Comparison of ENCODE assay signal across 8 cellular contexts in the genomic region with DNA sequence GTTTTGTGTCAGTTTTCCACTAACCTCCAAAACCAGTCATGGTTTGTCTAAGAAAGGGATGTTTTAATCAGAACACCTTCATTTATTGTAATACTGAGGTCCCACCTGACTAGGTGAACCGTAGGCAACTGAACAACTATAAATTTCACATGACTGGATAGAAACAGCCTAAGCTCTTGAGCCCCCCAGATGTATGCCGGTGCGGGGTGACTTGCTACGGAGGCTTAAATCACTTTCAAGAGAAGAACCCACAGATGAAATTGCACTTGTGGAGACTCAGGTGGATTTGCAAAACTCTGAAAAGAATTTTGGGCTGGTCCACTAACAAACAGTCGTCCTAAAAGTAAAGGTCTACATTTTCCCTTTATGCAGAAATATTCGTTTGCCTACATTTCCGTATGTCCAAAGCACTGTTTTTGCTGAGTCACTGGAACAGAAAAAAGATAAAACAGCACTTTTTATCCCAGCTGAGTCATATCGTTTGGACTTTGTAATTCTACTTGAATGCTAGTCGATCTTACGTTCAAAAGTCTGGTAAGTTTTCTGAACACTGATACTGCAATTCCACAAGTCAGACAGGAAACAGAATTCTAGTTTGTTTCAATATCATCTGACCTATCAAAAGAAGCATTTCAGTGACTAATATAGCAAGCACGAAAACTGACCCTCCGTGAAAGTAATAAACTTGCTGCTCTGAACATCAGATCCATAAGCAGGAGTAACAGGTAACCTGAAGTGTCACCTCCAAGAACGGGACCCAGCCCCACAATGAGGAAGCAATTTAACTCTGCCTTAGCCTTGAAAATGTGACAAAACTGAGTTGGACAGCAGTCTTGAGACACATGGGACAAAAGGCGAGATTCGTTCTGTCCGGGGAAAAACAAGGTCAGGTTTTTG. TPM values are rescaled to one million over a fixed set of nuclear protein-coding genes. Genes with fewer than 3 reads are reported as not detected.
DNase-seq lines count a peak whose midpoint lies in the region; ATAC-seq, FAIRE-seq and TF ChIP-seq lines count a peak whose summit lies in the region.

No MANE protein-coding gene starts in this region.

- H3K79me2 ChIP-seq in endothelial cell of umbilical vein (ENCODE audit: control insufficient read depth, insufficient read depth, low read length) = peaks cover 13% of the 10 kb centered on the region

- peak; percentile 78 for FAIRE-seq in endothelial cell of umbilical vein (lab: Jason Lieb, UNC)

- H3K4me1 Mint-ChIP-seq in natural killer cell treated with Interleukin-12 subunit alpha and Interleukin-12 subunit beta and Interleukin-15 and Interleukin-18, amount 100 ng/mL, for 72 hours (ENCODE audit: low read depth in 2 of 2) = peaks cover 37 to 42% of the 10 kb centered on the region in 2 donors

- CTCF ChIA-PET in endothelial cell of umbilical vein (lab: Charles Lee) = interaction anchor here (1.2 to 2.1 kb wide), 2 partner anchors 16 to 96 kb away, joined by 3 to 8 read pairs; no protein-coding TSS in a partner anchor

- peaks cover 0 to 4% of the 10 kb centered on the region in 2 donors for H3K27me3 Mint-ChIP-seq in natural killer cell treated with Interleukin-12 subunit alpha and Interleukin-12 subunit beta and Interleukin-15 and Interleukin-18, amount 100 ng/mL, for 72 hours

- POLR2A ChIA-PET in endothelial cell of umbilical vein (lab: Charles Lee) = no interaction called here

- DNase-seq in AG10803 (ENCODE audit: low read depth) (peak; percentile 92), NCI-H226 (peak; percentile 73), endothelial cell of umbilical vein (ENCODE audit: low read depth, low spot score) (peak; percentile 62), nucleus accumbens (lab: John Stamatoyannopoulos, UW) (no peak), NCI-H82 (lab: John Stamatoyannopoulos, UW) (no peak), COR-L47 (lab: John Stamatoyannopoulos, UW) (no peak)
- peak; percentile 58 for DNase-seq in natural killer cell treated with Interleukin-12 subunit alpha and Interleukin-12 subunit beta and Interleukin-15 and Interleukin-18, amount 100 ng/mL, for 72 hours (ENCODE audit: low spot score)

- peak overlapping the region; percentile 56 for H3K9ac ChIP-seq in endothelial cell of umbilical vein (replicated peaks; ENCODE audit: extremely low read depth, insufficient read depth, low read length)

- H3K4me2 ChIP-seq in endothelial cell of umbilical vein (ENCODE audit: insufficient read depth, low read length) = peak overlapping the region; percentile 84

- TF ChIP-seq CTCF in AG10803 (conservative IDR thresholded peaks at IDR 0.05; ENCODE audit: low read length) (no peak), endothelial cell of umbilical vein (IDR thresholded peaks at IDR 0.05; ENCODE audit: extremely low read depth in 1 of 2, insufficient read depth in 1 of 2, low read depth in 1 of 2, low read length in 2 of 2) (no peak)

- dilution Hi-C loops in endothelial cell of umbilical vein (cut with MboI; ENCODE audit: extremely low pct_ligation_motif_present, low sequenced_read_pairs) = no loop called here

- no peaks in the 10 kb centered on the region for H3K27me3 ChIP-seq in endothelial cell of umbilical vein (ENCODE audit: control insufficient read depth in 2 of 2, insufficient read depth in 2 of 2, low read length in 2 of 2)

- peak; percentile 68 for ATAC-seq in GM21619 (IDR thresholded peaks at IDR 0.05; ENCODE audit: unreplicated experiment)
- peak; percentile 20 to 70 for ATAC-seq in natural killer cell treated with Interleukin-12 subunit alpha and Interleukin-12 subunit beta and Interleukin-15 and Interleukin-18, amount 100 ng/mL, for 72 hours

- intact Hi-C loops in endothelial cell of umbilical vein (cut with micrococcal nuclease) = loop anchor here (1.0 to 2.0 kb wide), 2 partner anchors 14 to 26 kb away; no protein-coding TSS in a partner anchor

- no peaks in the 10 kb centered on the region for H3K9me1 ChIP-seq in endothelial cell of umbilical vein (replicated peaks; ENCODE audit: control insufficient read depth, extremely low read depth, insufficient read depth, low read length)

- peak overlapping the region; percentile 54 for H3K4me3 ChIP-seq in AG10803 (ENCODE audit: low read length)
- H3K4me3 ChIP-seq in endothelial cell of umbilical vein (replicated peaks in 1 of 3; ENCODE audit: insufficient read depth in 1 of 3, low read depth in 1 of 3, low read length in 3 of 3) = peak overlapping the region; percentile 15 to 68 (median 32)

- H3K27ac ChIP-seq in endothelial cell of umbilical vein (ENCODE audit: insufficient read depth, low read depth, low read length) = peak overlapping the region; percentile 72

- H3K36me3 ChIP-seq in endothelial cell of umbilical vein (ENCODE audit: control insufficient read depth in 2 of 2, extremely low read depth in 1 of 2, insufficient read depth in 2 of 2, low read length in 2 of 2) = no peaks in the 10 kb centered on the region

- peak overlapping the region; percentile 38 to 75 for H3K27ac Mint-ChIP-seq in natural killer cell treated with Interleukin-12 subunit alpha and Interleukin-12 subunit beta and Interleukin-15 and Interleukin-18, amount 100 ng/mL, for 72 hours

- peak overlapping the region; percentile 62 for H3K4me3 Mint-ChIP-seq in natural killer cell treated with Interleukin-12 subunit alpha and Interleukin-12 subunit beta and Interleukin-15 and Interleukin-18, amount 100 ng/mL, for 72 hours

- H3K4me1 ChIP-seq in endothelial cell of umbilical vein (ENCODE audit: control insufficient read depth, extremely low read depth, insufficient read depth, low read length) = peaks cover 24% of the 10 kb centered on the region

- no peaks in the 10 kb centered on the region for H3K9me3 Mint-ChIP-seq in natural killer cell treated with Interleukin-12 subunit alpha and Interleukin-12 subunit beta and Interleukin-15 and Interleukin-18, amount 100 ng/mL, for 72 hours

- H4K20me1 ChIP-seq in endothelial cell of umbilical vein (replicated peaks; ENCODE audit: control insufficient read depth, extremely low read depth, insufficient read depth, low read length) = no peaks in the 10 kb centered on the region

- H3K36me3 Mint-ChIP-seq in natural killer cell treated with Interleukin-12 subunit alpha and Interleukin-12 subunit beta and Interleukin-15 and Interleukin-18, amount 100 ng/mL, for 72 hours = no peaks in the 10 kb centered on the region

- TF ChIP-seq POLR2A in endothelial cell of umbilical vein (IDR thresholded peaks at IDR 0.05; ENCODE audit: low read depth, low read length) = no peak

- H3K9me3 ChIP-seq in endothelial cell of umbilical vein (replicated peaks; ENCODE audit: control insufficient read depth, insufficient read depth, low read length) = no peaks in the 10 kb centered on the region

- peak overlapping the region; percentile 33 for H2AFZ ChIP-seq in endothelial cell of umbilical vein (ENCODE audit: low read depth, low read length)

- BruUV-seq in endothelial cell of umbilical vein (replicated peaks; lab: Mats Ljungman, UMichigan) = no TSS peak

TF ChIP-seq in endothelial cell of umbilical vein, 7 proteins besides CTCF, POLR2A, EP300 and RAD21:
- TF ChIP-seq EZH2 (IDR thresholded peaks at IDR 0.05; ENCODE audit: borderline replicate concordance, low read depth, low read length, severe bottlenecking) (no peak), MAX (IDR thresholded peaks at IDR 0.05; ENCODE audit: insufficient read depth, insufficient read length) (no peak), JUN (IDR thresholded peaks at IDR 0.05; ENCODE audit: borderline replicate concordance, insufficient read depth, insufficient read length, low read depth) (peak; percentile 8), FOS (IDR thresholded peaks at IDR 0.05; ENCODE audit: borderline replicate concordance, insufficient read depth, low read length) (peak; percentile 47)

RNA-seq across cellular contexts. Expression of gene ZNF516, which starts 18.1 kb away (rescaled TPM):
- 19.1 and 20.9 TPM in 2 replicates for total RNA-seq in endothelial cell of umbilical vein
- 3.6 TPM in 2 replicates for polyA plus RNA-seq in endothelial cell of umbilical vein
- polyA plus RNA-seq in endothelial cell of umbilical vein (2011; cell fraction: cytosol; rRNA removed) = 2.1 and 2.6 TPM in 2 replicates
- polyA plus RNA-seq in endothelial cell of umbilical vein (2011; cell fraction: nucleus; rRNA removed) = 11.6 and 13.1 TPM in 2 replicates
- polyA plus RNA-seq in endothelial cell of umbilical vein (2012) = 5.5 and 9.5 TPM in 2 replicates
- 6.4 and 7.4 TPM in 2 replicates for polyA minus RNA-seq in endothelial cell of umbilical vein
- polyA minus RNA-seq in endothelial cell of umbilical vein (2011; cell fraction: cytosol; rRNA and poly(A)+ RNA removed) = not detected
- polyA minus RNA-seq in endothelial cell of umbilical vein (2011; cell fraction: nucleus; rRNA and poly(A)+ RNA removed) = 8.9 and 11.2 TPM in 2 replicates
- total RNA-seq in natural killer cell treated with Interleukin-12 subunit alpha and Interleukin-12 subunit beta and Interleukin-15 and Interleukin-18, amount 100 ng/mL, for 72 hours = 10 to 100 TPM; 10.8 to 21.1 TPM

Comparison
In these comparisons a context has a peak if more than half of its experiments do, and no peak if none do; other contexts are left out.
1. DNase-seq: peak in AG10803 (single experiment), NCI-H226 (single experiment), endothelial cell of umbilical vein (single experiment) and natural killer cell treated with Interleukin-12 subunit alpha and Interleukin-12 subunit beta and Interleukin-15 and Interleukin-18, amount 100 ng/mL, for 72 hours (single experiment); none in nucleus accumbens (0 of 56), NCI-H82 (single experiment) and COR-L47 (single experiment).